In genomic region chr3:27449530-27450150, GRCh38 we compare ENCODE assay signal across 16 cellular contexts.
"Had no signal": no experiment of that assay in that cellular context is flagged by ENCODE, and none has a peak within 500 bp of the region (broad histone marks: within the 10 kb centered on the region; RNA-seq: fewer than 3 reads in every experiment).

No MANE protein-coding gene starts in this region.

- H3K36me3 ChIP-seq: uterus had no signal

- H3K27ac ChIP-seq: foreskin keratinocyte, hepatocyte, left ventricle myocardium inferior, transverse colon, uterus had no signal

- H3K27me3 ChIP-seq: foreskin keratinocyte, hepatocyte, transverse colon, uterus had no signal

- H3K4me3 ChIP-seq: hepatocyte, left ventricle myocardium inferior, transverse colon, uterus had no signal

- ATAC-seq: activated CD8-positive, alpha-beta T cell treated with anti-CD3 and anti-CD28 coated beads for 36 hours; foreskin keratinocyte had no signal

- H3K4me1 ChIP-seq: foreskin keratinocyte, uterus had no signal

- H2AFZ ChIP-seq: hepatocyte had no signal

- H3K9me3 ChIP-seq: left ventricle myocardium inferior, transverse colon, uterus had no signal

- DNase-seq: activated CD4-positive, alpha-beta T cell treated with anti-CD3 and anti-CD28 coated beads, Interleukin-2, amount 10 ng/mL, durations not matched to agents 24 days and 14 days; activated CD8-positive, alpha-beta T cell treated with anti-CD3 and anti-CD28 coated beads for 36 hours; activated naive CD4-positive, alpha-beta T cell treated with Interleukin-2 at 50 U/mL for 16 hours; activated naive CD8-positive, alpha-beta T cell treated with anti-CD3 and anti-CD28 coated beads, Interleukin-2, amount 10 ng/mL, durations not matched to agents 7 days and 5 days; activated T-cell treated with anti-CD3 and anti-CD28 coated beads, Interleukin-2, amount 50 U/mL, for 1 hour; anterior cingulate cortex; central memory CD4-positive, alpha-beta T cell; foreskin keratinocyte; kidney; left ventricle myocardium inferior; occipital lobe; stimulated activated CD4-positive, alpha-beta T cell treated with anti-CD3 and anti-CD28 coated beads, Interleukin-2, amount 100 ng/mL, for 24 hours; T1000; transverse colon; uterus had no signal

- H3K4me2 ChIP-seq: hepatocyte had no signal
